ENCODE assay signal across 8 cellular contexts in genomic region chr10:104028146-104028545, GRCh38. TPM values are rescaled to one million over a fixed set of nuclear protein-coding genes. Genes with fewer than 3 reads are reported as not detected.
A peak's percentile ranks its signal among the peaks of the same experiment; 100 is the strongest.
DNase-seq lines count a peak whose midpoint lies in the region; ATAC-seq, FAIRE-seq and TF ChIP-seq lines count a peak whose summit lies in the region.

No MANE protein-coding gene starts in this region.

- TF ChIP-seq POLR2A in GM12891 (IDR thresholded peaks at IDR 0.05; ENCODE audit: low read depth, low read length) (no peak), suprapubic skin (IDR thresholded peaks at IDR 0.05) (no peak)

- 79 to 83% methylated on average over 6 of the region's 6 CpGs for WGBS in lung, 2 donors
- WGBS in suprapubic skin, result 67% methylated on average over 6 of the region's 6 CpGs

- no peak overlapping the region for H3K27ac ChIP-seq in HL-60 (replicated peaks)
- no peak overlapping the region for H3K27ac ChIP-seq in brain microvascular endothelial cell
- H3K27ac ChIP-seq in lung (ENCODE audit: low read depth in 1 of 2, low read length in 1 of 2), result peak overlapping the region in 1 of 2 donors; percentile 69
- H3K27ac ChIP-seq in suprapubic skin, result no peak overlapping the region

- H3K27me3 ChIP-seq in HL-60 (ENCODE audit: insufficient read depth, poor library complexity, severe bottlenecking), result no peaks in the 10 kb centered on the region
- no peaks in the 10 kb centered on the region for H3K27me3 ChIP-seq in brain microvascular endothelial cell (replicated peaks)
- no peaks in the 10 kb centered on the region for H3K27me3 ChIP-seq in lung (ENCODE audit: control insufficient read depth, insufficient read depth)
- H3K27me3 ChIP-seq in suprapubic skin, result no peaks in the 10 kb centered on the region

- H3K9me3 ChIP-seq in lung (ENCODE audit: control insufficient read depth in 2 of 2, insufficient read depth in 1 of 2, low read length in 1 of 2) (no peaks in the 10 kb centered on the region), suprapubic skin (no peaks in the 10 kb centered on the region)

- TF ChIP-seq EP300 in suprapubic skin (IDR thresholded peaks at IDR 0.05), result no peak

- DNase-seq in Ammon's horn (ENCODE audit: low spot score), result peak; percentile 86
- peak in 1 of 2 experiments; percentile 52 for DNase-seq in HL-60 (ENCODE audit: low read depth in 1 of 2, low spot score in 1 of 2)
- DNase-seq in brain microvascular endothelial cell, result peak; percentile 21
- no peak for DNase-seq in lung (ENCODE audit: low spot score)
- DNase-seq in GM12891 (ENCODE audit: insufficient read length, low spot score), result no peak
- DNase-seq in NCI-H2196 (lab: John Stamatoyannopoulos, UW; ENCODE audit: unreplicated experiment), result no peak
- no peak for DNase-seq in COR-L47 (lab: John Stamatoyannopoulos, UW)
- DNase-seq in suprapubic skin (ENCODE audit: low spot score in 2 of 2), result no peak

- TF ChIP-seq CTCF in HL-60 (IDR thresholded peaks at IDR 0.05; ENCODE audit: insufficient read depth, low read length), result peak; percentile 1
- TF ChIP-seq CTCF in brain microvascular endothelial cell (IDR thresholded peaks at IDR 0.05; ENCODE audit: low read depth, low read length, missing control alignments), result peak; percentile 76
- TF ChIP-seq CTCF in lung (IDR thresholded peaks at IDR 0.05; ENCODE audit: control extremely low read depth, extremely low read depth), result no peak
- TF ChIP-seq CTCF in suprapubic skin (IDR thresholded peaks at IDR 0.05), result peak in 1 of 2 donors; percentile 45

- FAIRE-seq in GM12891 (lab: Jason Lieb, UNC), result no peak

- no peaks in the 10 kb centered on the region for H3K4me1 ChIP-seq in lung (ENCODE audit: control insufficient read depth in 2 of 2, insufficient read depth in 2 of 2, low read length in 2 of 2)
- H3K4me1 ChIP-seq in suprapubic skin, result peaks cover 6% of the 10 kb centered on the region

- H3K4me3 ChIP-seq in HL-60 (replicated peaks; ENCODE audit: insufficient read depth, low read length) (no peak overlapping the region), brain microvascular endothelial cell (ENCODE audit: low read depth, low read length) (no peak overlapping the region), lung (no peak overlapping the region), suprapubic skin (no peak overlapping the region)

- H3K36me3 ChIP-seq in brain microvascular endothelial cell (replicated peaks), result peaks cover 23% of the 10 kb centered on the region
- peaks cover 18 to 27% of the 10 kb centered on the region in 2 donors for H3K36me3 ChIP-seq in lung (ENCODE audit: control insufficient read depth in 2 of 2, insufficient read depth in 2 of 2, low read length in 2 of 2)
- peaks cover 65% of the 10 kb centered on the region for H3K36me3 ChIP-seq in suprapubic skin

- in situ Hi-C loops in brain microvascular endothelial cell (cut with HindIII; ENCODE audit: low pct_ligation_motif_present, low sequenced_read_pairs), result no loop called here

- peak; percentile 34 for ATAC-seq in lung (ENCODE audit: insufficient read depth, low FRiP score)

TF ChIP-seq in GM12891, 5 proteins besides CTCF, POLR2A, EP300 and RAD21:
- TF ChIP-seq TAF1 (IDR thresholded peaks at IDR 0.05; ENCODE audit: low read depth, low read length) (no peak), POLR2AphosphoS5 (IDR thresholded peaks at IDR 0.05; ENCODE audit: low read depth, low read length) (no peak), PAX5 (IDR thresholded peaks at IDR 0.05; ENCODE audit: insufficient read depth, low read length, severe bottlenecking) (no peak), POU2F2 (IDR thresholded peaks at IDR 0.05; ENCODE audit: low read depth, low read length) (no peak), SPI1 (IDR thresholded peaks at IDR 0.05; ENCODE audit: low read depth, low read length) (no peak)
TF ChIP-seq in GM12891: peak in this region for 0.

RNA-seq across cellular contexts. Expression of gene COL17A1, which starts 57.5 kb away (rescaled TPM):
- total RNA-seq in lung (1 to 10 TPM in 1 of 2 donors, under 1 TPM in 1; 0.92 to 2.2 TPM), suprapubic skin (1,000 to 10,000 TPM in 3 of 4 donors, 100 to 1,000 TPM in 1; 926 to 1,768 (median 1,374) TPM)
- 1 to 10 TPM; 2.2 to 2.5 TPM for polyA plus RNA-seq in lung
- polyA plus RNA-seq in GM12891 (2012; ENCODE audit: low read depth, missing spikeins), result not detected

Comparison
In these comparisons a context has a peak if more than half of its experiments do, and no peak if none do; other contexts are left out.
1. DNase-seq: peak in Ammon's horn (single experiment) and brain microvascular endothelial cell (single experiment); none in lung (single experiment), GM12891 (single experiment), NCI-H2196 (single experiment), COR-L47 (single experiment) and suprapubic skin (0 of 2).
2. RNA of gene COL17A1, which starts 57.5 kb away (total RNA-seq): 926 to 1,768 TPM in suprapubic skin; 0.92 to 2.2 TPM in lung; every median in the first group is over 100 times any median in the second.